In genomic region chr19:34051255-34051654, GRCh38 we compare ENCODE assay signal across 30 cellular contexts.
DNase-seq lines count a peak whose midpoint lies in the region; ATAC-seq and TF ChIP-seq lines count a peak whose summit lies in the region.
"Had no signal": no experiment of that assay in that cellular context is flagged by ENCODE, and none has a peak within 500 bp of the region (broad histone marks: within the 10 kb centered on the region; RNA-seq: fewer than 3 reads in every experiment).

No MANE protein-coding gene starts in this region.

- no peaks in the 10 kb centered on the region for H3K36me3 ChIP-seq in BLaER1
- no peaks in the 10 kb centered on the region; a peak in 1 of 3 replicates for H3K36me3 ChIP-seq in HEK293 (ENCODE audit: control insufficient read depth in 2 of 2, insufficient read depth in 1 of 2, low read length in 2 of 2)
- H3K36me3 ChIP-seq in neuronal stem cell (replicated peaks in 1 of 2; ENCODE audit: control insufficient read depth in 2 of 2, insufficient read depth in 2 of 2, low read length in 2 of 2) = no peaks in the 10 kb centered on the region
- H3K36me3 ChIP-seq: BE2C; BLaER1 treated with 17β-estradiol and CSF1 and Interleukin-3, amounts not matched to agents 10 nM and 100 nM had no signal

- H3K4me2 ChIP-seq in BLaER1 (peak overlapping the region; percentile 47; the same call in 1 of the 2 replicates), neuronal stem cell (ENCODE audit: insufficient read depth, low read length, poor library complexity, severe bottlenecking) (no peak overlapping the region)
- H3K4me2 ChIP-seq: A549 had no signal

- no peak overlapping the region for H3K4ac ChIP-seq in neuronal stem cell (ENCODE audit: low read length)

- H3K9me3 ChIP-seq in BLaER1 (no peaks in the 10 kb centered on the region), HEK293 (ENCODE audit: control insufficient read depth, insufficient read depth, low read depth, low read length) (no peaks in the 10 kb centered on the region; the same call in 1 of the 2 replicates), neuronal stem cell (replicated peaks in 1 of 2; ENCODE audit: control insufficient read depth in 2 of 2, insufficient read depth in 1 of 2, low read depth in 1 of 2, low read length in 2 of 2) (no peaks in the 10 kb centered on the region)
- H3K9me3 ChIP-seq: A549, BE2C, Caco-2 had no signal

- H2AFZ ChIP-seq in neuronal stem cell (ENCODE audit: low read length) = no peak overlapping the region

- WGBS in neuronal stem cell (ENCODE audit: extremely low coverage in 2 of 2, insufficient read length in 2 of 2, insufficient replicate concordance in 1 of 2), 2 donors = no CpG with 5 or more reads among the region's 3 CpGs

- H2AK5ac ChIP-seq in neuronal stem cell (ENCODE audit: low read depth, low read length) = no peak overlapping the region

- H3K18ac ChIP-seq in neuronal stem cell (ENCODE audit: low read length) = no peak overlapping the region

- no peak for DNase-seq in neuronal stem cell (ENCODE audit: low spot score)
- DNase-seq in stimulated activated CD4-positive, alpha-beta T cell treated with anti-CD3 and anti-CD28 coated beads, Interleukin-15, amount 100 ng/mL, for 24 hours = no peak
- no peak for DNase-seq in UCSD-AML1 (lab: John Stamatoyannopoulos, UW; ENCODE audit: unreplicated experiment)
- DNase-seq: 8988T; ACHN; AML-193; BE2C; C1 segment of cervical spinal cord; Caco-2; Calu3; CD4-positive, alpha-beta memory T cell; CD4-positive, alpha-beta T cell; CD4-positive, CD25-positive, alpha-beta regulatory T cell; CD8-positive, alpha-beta memory T cell; CD8-positive, alpha-beta T cell; COR-L47; DMS 273 treated with DMSO at 0.1 percent for 48 hours; DMS153; DMS53; DMS79; DMS79 treated with DMSO at 0.1 percent for 48 hours; DND-41; EL had no signal

- ATAC-seq in GM21447 (IDR thresholded peaks at IDR 0.05; ENCODE audit: unreplicated experiment) = no peak
- ATAC-seq: A549; CD8-positive, alpha-beta T cell had no signal

- POLR2A ChIA-PET in HEK293 (lab: Yijun Ruan, JAX) = no interaction called here

- H3K27ac ChIP-seq in BLaER1 = peak overlapping the region; percentile 26; the same call in 1 of the 2 replicates
- no peak overlapping the region for H3K27ac ChIP-seq in HEK293 (ENCODE audit: extremely low read depth, low read depth, low read length)
- H3K27ac ChIP-seq in neuronal stem cell (replicated peaks; ENCODE audit: low read length) = no peak overlapping the region
- H3K27ac ChIP-seq: 22Rv1; A549; BLaER1 treated with 17β-estradiol and CSF1 and Interleukin-3, amounts not matched to agents 10 nM and 100 nM; C4-2B had no signal

- H2BK15ac ChIP-seq in neuronal stem cell (ENCODE audit: low read length) = no peak overlapping the region

- H3K4me1 ChIP-seq in BLaER1 (peaks cover 10% of the 10 kb centered on the region), HEK293 (ENCODE audit: control insufficient read depth, insufficient read depth, low read length) (no peaks in the 10 kb centered on the region), neuronal stem cell (ENCODE audit: control insufficient read depth in 2 of 2, insufficient read depth in 1 of 2, low read depth in 1 of 2, low read length in 2 of 2) (no peaks in the 10 kb centered on the region)
- H3K4me1 ChIP-seq: A549, BE2C, Caco-2 had no signal

- H2BK120ac ChIP-seq in neuronal stem cell (ENCODE audit: low read depth, low read length) = no peak overlapping the region

- H3K4me3 ChIP-seq in BLaER1 (no peak overlapping the region), HEK293 (ENCODE audit: low read depth, low read length) (no peak overlapping the region), neuronal stem cell (ENCODE audit: low read length in 2 of 2) (peak overlapping the region in 1 of 2 donors; percentile 54)
- H3K4me3 ChIP-seq: A549; BLaER1 treated with 17β-estradiol and CSF1 and Interleukin-3, amounts not matched to agents 10 nM and 100 nM had no signal

- no peak overlapping the region for H4K91ac ChIP-seq in neuronal stem cell (ENCODE audit: low read depth, low read length, poor library complexity)

- H4K20me1 ChIP-seq in BLaER1 = no peaks in the 10 kb centered on the region
- H4K20me1 ChIP-seq: BLaER1 treated with 17β-estradiol and CSF1 and Interleukin-3, amounts not matched to agents 10 nM and 100 nM had no signal

- TF ChIP-seq CTCF in HEK293 (tag by site-specific recombination; IDR thresholded peaks at IDR 0.05) = no peak

- H3K14ac ChIP-seq in neuronal stem cell (ENCODE audit: low read length) = no peak overlapping the region

- CTCF ChIA-PET in HEK293 (lab: Yijun Ruan, JAX) = interaction anchor here (2.2 to 3.0 kb wide), 2 partner anchors 9 to 45 kb away, joined by 16 read pairs; no protein-coding TSS in a partner anchor

- H3K79me1 ChIP-seq in neuronal stem cell (ENCODE audit: low read depth, low read length) = no peaks in the 10 kb centered on the region

- H3K9ac ChIP-seq in BLaER1 = no peak overlapping the region
- H3K9ac ChIP-seq in neuronal stem cell (ENCODE audit: low read depth, low read length, poor library complexity) = no peak overlapping the region
- H3K9ac ChIP-seq: BLaER1 treated with 17β-estradiol and CSF1 and Interleukin-3, amounts not matched to agents 10 nM and 100 nM had no signal

- H2BK5ac ChIP-seq in neuronal stem cell (ENCODE audit: low read length) = no peak overlapping the region

- H3K27me3 ChIP-seq in BLaER1 = no peaks in the 10 kb centered on the region
- H3K27me3 ChIP-seq in neuronal stem cell (ENCODE audit: control insufficient read depth in 3 of 3, insufficient read depth in 3 of 3, low read depth in 1 of 3, low read length in 3 of 3) = peaks cover 0 to 4% (median 0%) of the 10 kb centered on the region in 3 experiments
- H3K27me3 ChIP-seq: BLaER1 treated with 17β-estradiol and CSF1 and Interleukin-3, amounts not matched to agents 10 nM and 100 nM had no signal

- no peak overlapping the region for H4K8ac ChIP-seq in neuronal stem cell (ENCODE audit: low read depth, low read length)

- H2BK12ac ChIP-seq in neuronal stem cell (ENCODE audit: low read length) = peak overlapping the region; percentile 58

- no peak overlapping the region for H3K23ac ChIP-seq in neuronal stem cell (ENCODE audit: low read depth, low read length, poor library complexity)

TF ChIP-seq in HEK293, 187 proteins besides CTCF, POLR2A, EP300 and RAD21:
- TF ChIP-seq SCRT1 (tag by site-specific recombination; IDR thresholded peaks at IDR 0.05; ENCODE audit: borderline replicate concordance) = peak; percentile 67
- no peak for TF ChIP-seq ZNF23 (tag by site-specific recombination; IDR thresholded peaks at IDR 0.05; ENCODE audit: borderline replicate concordance)
- no peak for TF ChIP-seq ZSCAN16 (tag by site-specific recombination; IDR thresholded peaks at IDR 0.05)
- peak; percentile 83 for TF ChIP-seq SCRT2 (tag by site-specific recombination; IDR thresholded peaks at IDR 0.05)
- 0 out of 2 replicates have a peak, but pooled peaks have one; percentile 9 for TF ChIP-seq ZSCAN18 (tag by site-specific recombination; IDR thresholded peaks at IDR 0.05)
- TF ChIP-seq PRDM1 (tag by site-specific recombination; IDR thresholded peaks at IDR 0.05) = no peak
- TF ChIP-seq ZNF677 (tag by site-specific recombination; IDR thresholded peaks at IDR 0.05) = no peak
- no peak for TF ChIP-seq ZNF140 (tag by site-specific recombination; IDR thresholded peaks at IDR 0.05)
- no peak for TF ChIP-seq ZNF366 (tag by site-specific recombination; conservative IDR thresholded peaks at IDR 0.05)
- TF ChIP-seq GLI4 (tag by site-specific recombination; IDR thresholded peaks at IDR 0.05) = no peak
- TF ChIP-seq ELK4 (IDR thresholded peaks at IDR 0.05; ENCODE audit: borderline replicate concordance, low read depth, low read length) = no peak
